1 cellular context compared by ENCODE assay signal in genomic region chr14:35121887-35122695, GRCh38.
TF ChIP-seq lines count a peak whose summit lies in the region.

Gene PPP2R3C, minus strand, starts transcription at chr14:35121990. Its CDS starts 31 bp downstream, at chr14:35121959.
Gene PRORP, plus strand, starts transcription at chr14:35122552. Its CDS starts 694 bp downstream, at chr14:35123246.

TF ChIP-seq in K562, 482 proteins besides CTCF, POLR2A, EP300 and RAD21 (continued from another document and continues in another):
- TF ChIP-seq ZNF407 (IDR thresholded peaks at IDR 0.05; ENCODE audit: low read depth) = no peak
- TF ChIP-seq SETDB1 (IDR thresholded peaks at IDR 0.05; ENCODE audit: low read length) = no peak
- peak; percentile 52; the same call in 1 of the 2 replicates for TF ChIP-seq ZNF224 (CRISPR knock-in tag; IDR thresholded peaks at IDR 0.05)
- peak; percentile 85 for TF ChIP-seq ETV5 (CRISPR knock-in tag; IDR thresholded peaks at IDR 0.05; ENCODE audit: low read depth)
- no peak for TF ChIP-seq ZBTB49 (CRISPR knock-in tag; IDR thresholded peaks at IDR 0.05; ENCODE audit: borderline replicate concordance)
- no peak for TF ChIP-seq ZKSCAN8 (CRISPR knock-in tag; IDR thresholded peaks at IDR 0.05)
- peak; percentile 86 for TF ChIP-seq RBFOX2 (IDR thresholded peaks at IDR 0.05; ENCODE audit: low read depth, low read length)
- TF ChIP-seq MCM3 (IDR thresholded peaks at IDR 0.05) = no peak
- no peak for TF ChIP-seq RBM39 (optimal IDR thresholded peaks at IDR 0.05; ENCODE audit: low read depth, low read length)
- TF ChIP-seq HMG20B (CRISPR knock-in tag; IDR thresholded peaks at IDR 0.05) = no peak
- peak; percentile 75; the same call in 1 of the 2 replicates for TF ChIP-seq ZNF232 (CRISPR knock-in tag; IDR thresholded peaks at IDR 0.05)
- peak; percentile 49 for TF ChIP-seq ZBTB8A (IDR thresholded peaks at IDR 0.05; ENCODE audit: partially characterized antibody)
- peak; percentile 93 for TF ChIP-seq ZBTB40 (IDR thresholded peaks at IDR 0.05)
- TF ChIP-seq ZBTB40 (CRISPR knock-in tag; IDR thresholded peaks at IDR 0.05) = peak; percentile 32; the same call in 1 of the 2 replicates
- peak in 1 of 2 experiments; percentile 76 for TF ChIP-seq MAZ (CRISPR knock-in tag; conservative IDR thresholded peaks at IDR 0.05 in 1 of 2, IDR thresholded peaks at IDR 0.05 in 1 of 2)
- TF ChIP-seq ZBTB5 (IDR thresholded peaks at IDR 0.05) = no peak
- peak; percentile 79; the same call in 1 of the 2 replicates for TF ChIP-seq POLR2H (tag; IDR thresholded peaks at IDR 0.05; ENCODE audit: low read depth)
- no peak for TF ChIP-seq POU5F1 (IDR thresholded peaks at IDR 0.05; ENCODE audit: borderline replicate concordance, low read depth, low read length, partially characterized antibody)
- no peak; a peak in 1 of 4 replicates for TF ChIP-seq UBTF (IDR thresholded peaks at IDR 0.05; ENCODE audit: borderline replicate concordance in 1 of 2, low read depth in 2 of 2, low read length in 2 of 2)
- no peak for TF ChIP-seq ZNF764 (CRISPR knock-in tag; IDR thresholded peaks at IDR 0.05; ENCODE audit: low read depth)
- TF ChIP-seq KLF16 (IDR thresholded peaks at IDR 0.05) = no peak
- TF ChIP-seq NUFIP1 (IDR thresholded peaks at IDR 0.05; ENCODE audit: partially characterized antibody) = no peak
- no peak for TF ChIP-seq DDX20 (tag; IDR thresholded peaks at IDR 0.05; ENCODE audit: low read depth)
- no peak for TF ChIP-seq CBX2 (IDR thresholded peaks at IDR 0.05; ENCODE audit: insufficient read depth, low read length, poor library complexity, severe bottlenecking)
- no peak for TF ChIP-seq WHSC1 (IDR thresholded peaks at IDR 0.05; ENCODE audit: low read length)
- TF ChIP-seq ZBTB2 (IDR thresholded peaks at IDR 0.05) = 0 out of 2 replicates have a peak, but pooled peaks have one; percentile 10
- TF ChIP-seq NR1H2 (CRISPR knock-in tag; IDR thresholded peaks at IDR 0.05) = no peak
